1 cellular context compared by ENCODE assay signal in the genomic region with DNA sequence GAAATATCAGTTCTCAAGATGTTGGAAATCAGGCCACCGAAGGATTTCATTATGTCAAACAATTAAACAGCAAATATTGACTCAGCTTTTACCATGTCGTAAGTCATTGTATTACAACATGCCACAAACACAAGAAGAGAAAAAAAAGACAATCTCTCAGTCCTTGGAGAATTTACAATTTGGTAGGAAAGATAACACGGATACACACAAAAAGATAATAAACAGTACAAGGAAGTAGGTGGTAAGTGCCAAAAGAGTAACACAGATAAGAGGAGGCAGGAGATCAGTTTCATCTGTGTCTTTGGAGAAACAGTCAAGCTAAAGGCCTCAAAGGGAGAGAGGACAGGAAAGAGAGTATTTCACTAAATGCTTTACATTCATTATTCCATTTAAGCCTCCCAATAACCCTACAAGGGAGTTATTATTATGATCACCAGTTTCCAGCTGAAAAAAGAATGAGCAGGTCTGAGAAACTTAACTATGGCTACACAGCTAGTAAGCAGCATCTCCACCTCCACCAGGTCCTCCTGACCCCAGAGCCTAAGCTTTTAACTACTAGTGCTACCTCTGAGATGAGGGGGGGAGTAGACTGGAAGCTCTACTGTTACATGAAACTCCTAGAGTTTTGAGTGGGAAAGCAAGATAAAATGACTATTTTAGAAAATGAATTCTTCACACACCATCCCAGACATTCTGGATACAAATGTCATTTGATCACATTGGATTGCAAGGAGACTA.
TF ChIP-seq lines count a peak whose summit lies in the region.

No MANE protein-coding gene starts in this region.

TF ChIP-seq in K562, 482 proteins besides CTCF, POLR2A, EP300 and RAD21 (continued from another document and continues in another):
- TF ChIP-seq AFF4 (CRISPR knock-in tag; IDR thresholded peaks at IDR 0.05) (no peak), ZNF174 (CRISPR knock-in tag; IDR thresholded peaks at IDR 0.05) (no peak), ZSCAN29 (IDR thresholded peaks at IDR 0.05) (no peak), ZNF561 (CRISPR knock-in tag; conservative IDR thresholded peaks at IDR 0.05) (no peak), NR4A1 (CRISPR knock-in tag; IDR thresholded peaks at IDR 0.05) (no peak), NR4A1 (tag; IDR thresholded peaks at IDR 0.05) (no peak), WHSC1 (IDR thresholded peaks at IDR 0.05; ENCODE audit: low read length) (no peak), POLR2B (IDR thresholded peaks at IDR 0.05; ENCODE audit: low read depth, partially characterized antibody) (no peak), CTBP1 (IDR thresholded peaks at IDR 0.05; ENCODE audit: borderline replicate concordance) (peak; percentile 87), CBFA2T3 (IDR thresholded peaks at IDR 0.05) (peak; percentile 97), GATAD2B (IDR thresholded peaks at IDR 0.05; ENCODE audit: borderline replicate concordance) (peak; percentile 71; the same call in 1 of the 2 replicates), FOXK2 (conservative IDR thresholded peaks at IDR 0.05 in 1 of 2, IDR thresholded peaks at IDR 0.05 in 1 of 2; ENCODE audit: low read depth in 2 of 2) (peak; percentile 86 to 87), ZNF263 (CRISPR knock-in tag; IDR thresholded peaks at IDR 0.05; ENCODE audit: borderline replicate concordance) (no peak), PYGO2 (tag; IDR thresholded peaks at IDR 0.05) (no peak), ZBTB12 (CRISPR knock-in tag; IDR thresholded peaks at IDR 0.05) (0 out of 2 replicates have a peak, but pooled peaks have one; percentile 22), GMEB1 (CRISPR knock-in tag; IDR thresholded peaks at IDR 0.05) (no peak), PRPF4 (IDR thresholded peaks at IDR 0.05; ENCODE audit: insufficient read depth, low read depth, low read length, poor library complexity, severe bottlenecking) (no peak), ILF3 (IDR thresholded peaks at IDR 0.05; ENCODE audit: borderline replicate concordance) (no peak), CCNT2 (IDR thresholded peaks at IDR 0.05; ENCODE audit: borderline replicate concordance, extremely low read depth, insufficient read length, low read depth, low read length) (peak; percentile 35), HDAC8 (tag; IDR thresholded peaks at IDR 0.05) (no peak), FOS (IDR thresholded peaks at IDR 0.05; ENCODE audit: extremely low read depth, insufficient read length) (no peak), GABPB1 (CRISPR knock-in tag; IDR thresholded peaks at IDR 0.05) (no peak), ZBED1 (IDR thresholded peaks at IDR 0.05) (no peak), ZNF23 (CRISPR knock-in tag; IDR thresholded peaks at IDR 0.05) (no peak), ATF7 (IDR thresholded peaks at IDR 0.05) (peak; percentile 79), BCL6 (CRISPR knock-in tag; IDR thresholded peaks at IDR 0.05) (no peak), ZNF589 (CRISPR knock-in tag; IDR thresholded peaks at IDR 0.05; ENCODE audit: low read depth) (peak; percentile 70; the same call in 1 of the 2 replicates), FOXK1 (CRISPR knock-in tag; IDR thresholded peaks at IDR 0.05; ENCODE audit: borderline replicate concordance) (no peak), U2AF2 (optimal IDR thresholded peaks at IDR 0.05; ENCODE audit: low read depth, low read length) (no peak), ZNF644 (tag; IDR thresholded peaks at IDR 0.05; ENCODE audit: low read depth) (peak; percentile 83), GATA2 (CRISPR knock-in tag; IDR thresholded peaks at IDR 0.05) (peak; percentile 61; the same call in 1 of the 2 replicates), MAFF (IDR thresholded peaks at IDR 0.05; ENCODE audit: low read length) (peak; percentile 44; the same call in 1 of the 2 replicates), MAFG (tag; conservative IDR thresholded peaks at IDR 0.05) (peak; percentile 45), MNT (conservative IDR thresholded peaks at IDR 0.05) (peak in 1 of 2 experiments; percentile 60; a peak in 2 of 4 replicates), FOXJ3 (CRISPR knock-in tag; IDR thresholded peaks at IDR 0.05) (no peak), RNF2 (IDR thresholded peaks at IDR 0.05) (peak; percentile 75), USF1 (CRISPR knock-in tag; IDR thresholded peaks at IDR 0.05) (no peak), DDX20 (tag; IDR thresholded peaks at IDR 0.05; ENCODE audit: low read depth) (no peak), RCOR1 (IDR thresholded peaks at IDR 0.05; ENCODE audit: borderline replicate concordance in 1 of 2, low read depth in 2 of 2, low read length in 2 of 2) (peak in 1 of 2 experiments; percentile 91; a peak in 2 of 4 replicates), SREBF2 (CRISPR knock-in tag; IDR thresholded peaks at IDR 0.05) (no peak)
- TF ChIP-seq, protein P1, sequence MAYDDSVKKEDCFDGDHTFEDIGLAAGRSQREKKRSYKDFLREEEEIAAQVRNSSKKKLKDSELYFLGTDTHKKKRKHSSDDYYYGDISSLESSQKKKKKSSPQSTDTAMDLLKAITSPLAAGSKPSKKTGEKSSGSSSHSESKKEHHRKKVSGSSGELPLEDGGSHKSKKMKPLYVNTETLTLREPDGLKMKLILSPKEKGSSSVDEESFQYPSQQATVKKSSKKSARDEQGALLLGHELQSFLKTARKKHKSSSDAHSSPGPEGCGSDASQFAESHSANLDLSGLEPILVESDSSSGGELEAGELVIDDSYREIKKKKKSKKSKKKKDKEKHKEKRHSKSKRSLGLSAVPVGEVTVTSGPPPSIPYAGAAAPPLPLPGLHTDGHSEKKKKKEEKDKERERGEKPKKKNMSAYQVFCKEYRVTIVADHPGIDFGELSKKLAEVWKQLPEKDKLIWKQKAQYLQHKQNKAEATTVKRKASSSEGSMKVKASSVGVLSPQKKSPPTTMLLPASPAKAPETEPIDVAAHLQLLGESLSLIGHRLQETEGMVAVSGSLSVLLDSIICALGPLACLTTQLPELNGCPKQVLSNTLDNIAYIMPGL (CRISPR knock-in tag; IDR thresholded peaks at IDR 0.05) = no peak
- TF ChIP-seq, protein P2, sequence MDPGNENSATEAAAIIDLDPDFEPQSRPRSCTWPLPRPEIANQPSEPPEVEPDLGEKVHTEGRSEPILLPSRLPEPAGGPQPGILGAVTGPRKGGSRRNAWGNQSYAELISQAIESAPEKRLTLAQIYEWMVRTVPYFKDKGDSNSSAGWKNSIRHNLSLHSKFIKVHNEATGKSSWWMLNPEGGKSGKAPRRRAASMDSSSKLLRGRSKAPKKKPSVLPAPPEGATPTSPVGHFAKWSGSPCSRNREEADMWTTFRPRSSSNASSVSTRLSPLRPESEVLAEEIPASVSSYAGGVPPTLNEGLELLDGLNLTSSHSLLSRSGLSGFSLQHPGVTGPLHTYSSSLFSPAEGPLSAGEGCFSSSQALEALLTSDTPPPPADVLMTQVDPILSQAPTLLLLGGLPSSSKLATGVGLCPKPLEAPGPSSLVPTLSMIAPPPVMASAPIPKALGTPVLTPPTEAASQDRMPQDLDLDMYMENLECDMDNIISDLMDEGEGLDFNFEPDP (CRISPR knock-in tag; IDR thresholded peaks at IDR 0.05) = no peak
- TF ChIP-seq, protein P3, sequence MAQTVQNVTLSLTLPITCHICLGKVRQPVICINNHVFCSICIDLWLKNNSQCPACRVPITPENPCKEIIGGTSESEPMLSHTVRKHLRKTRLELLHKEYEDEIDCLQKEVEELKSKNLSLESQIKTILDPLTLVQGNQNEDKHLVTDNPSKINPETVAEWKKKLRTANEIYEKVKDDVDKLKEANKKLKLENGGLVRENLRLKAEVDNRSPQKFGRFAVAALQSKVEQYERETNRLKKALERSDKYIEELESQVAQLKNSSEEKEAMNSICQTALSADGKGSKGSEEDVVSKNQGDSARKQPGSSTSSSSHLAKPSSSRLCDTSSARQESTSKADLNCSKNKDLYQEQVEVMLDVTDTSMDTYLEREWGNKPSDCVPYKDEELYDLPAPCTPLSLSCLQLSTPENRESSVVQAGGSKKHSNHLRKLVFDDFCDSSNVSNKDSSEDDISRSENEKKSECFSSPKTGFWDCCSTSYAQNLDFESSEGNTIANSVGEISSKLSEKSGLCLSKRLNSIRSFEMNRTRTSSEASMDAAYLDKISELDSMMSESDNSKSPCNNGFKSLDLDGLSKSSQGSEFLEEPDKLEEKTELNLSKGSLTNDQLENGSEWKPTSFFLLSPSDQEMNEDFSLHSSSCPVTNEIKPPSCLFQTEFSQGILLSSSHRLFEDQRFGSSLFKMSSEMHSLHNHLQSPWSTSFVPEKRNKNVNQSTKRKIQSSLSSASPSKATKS (CRISPR knock-in tag; IDR thresholded peaks at IDR 0.05) = no peak
- TF ChIP-seq, protein P4, sequence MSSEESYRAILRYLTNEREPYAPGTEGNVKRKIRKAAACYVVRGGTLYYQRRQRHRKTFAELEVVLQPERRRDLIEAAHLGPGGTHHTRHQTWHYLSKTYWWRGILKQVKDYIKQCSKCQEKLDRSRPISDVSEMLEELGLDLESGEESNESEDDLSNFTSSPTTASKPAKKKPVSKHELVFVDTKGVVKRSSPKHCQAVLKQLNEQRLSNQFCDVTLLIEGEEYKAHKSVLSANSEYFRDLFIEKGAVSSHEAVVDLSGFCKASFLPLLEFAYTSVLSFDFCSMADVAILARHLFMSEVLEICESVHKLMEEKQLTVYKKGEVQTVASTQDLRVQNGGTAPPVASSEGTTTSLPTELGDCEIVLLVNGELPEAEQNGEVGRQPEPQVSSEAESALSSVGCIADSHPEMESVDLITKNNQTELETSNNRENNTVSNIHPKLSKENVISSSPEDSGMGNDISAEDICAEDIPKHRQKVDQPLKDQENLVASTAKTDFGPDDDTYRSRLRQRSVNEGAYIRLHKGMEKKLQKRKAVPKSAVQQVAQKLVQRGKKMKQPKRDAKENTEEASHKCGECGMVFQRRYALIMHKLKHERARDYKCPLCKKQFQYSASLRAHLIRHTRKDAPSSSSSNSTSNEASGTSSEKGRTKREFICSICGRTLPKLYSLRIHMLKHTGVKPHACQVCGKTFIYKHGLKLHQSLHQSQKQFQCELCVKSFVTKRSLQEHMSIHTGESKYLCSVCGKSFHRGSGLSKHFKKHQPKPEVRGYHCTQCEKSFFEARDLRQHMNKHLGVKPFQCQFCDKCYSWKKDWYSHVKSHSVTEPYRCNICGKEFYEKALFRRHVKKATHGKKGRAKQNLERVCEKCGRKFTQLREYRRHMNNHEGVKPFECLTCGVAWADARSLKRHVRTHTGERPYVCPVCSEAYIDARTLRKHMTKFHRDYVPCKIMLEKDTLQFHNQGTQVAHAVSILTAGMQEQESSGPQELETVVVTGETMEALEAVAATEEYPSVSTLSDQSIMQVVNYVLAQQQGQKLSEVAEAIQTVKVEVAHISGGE (CRISPR knock-in tag; IDR thresholded peaks at IDR 0.05) = peak in 1 of 3 experiments; percentile 85; a peak in 2 of 6 replicates
